In genomic region chr5:142922223-142922952, GRCh38 we compare ENCODE assay signal across 8 cellular contexts.
DNase-seq lines count a peak whose midpoint lies in the region; ATAC-seq and TF ChIP-seq lines count a peak whose summit lies in the region.

No MANE protein-coding gene starts in this region.

- no peak overlapping the region for H2BK120ac ChIP-seq in neuronal stem cell (ENCODE audit: low read depth, low read length)

- H3K9me3 ChIP-seq in mucosa of descending colon (no peaks in the 10 kb centered on the region), neuronal stem cell (replicated peaks in 1 of 2; ENCODE audit: control insufficient read depth in 2 of 2, insufficient read depth in 1 of 2, low read depth in 1 of 2, low read length in 2 of 2) (no peaks in the 10 kb centered on the region)

- H3K36me3 ChIP-seq in ACC112 (ENCODE audit: insufficient read depth, low read length) (no peaks in the 10 kb centered on the region), mucosa of descending colon (ENCODE audit: low read depth) (no peaks in the 10 kb centered on the region), neuronal stem cell (replicated peaks in 1 of 2; ENCODE audit: control insufficient read depth in 2 of 2, insufficient read depth in 2 of 2, low read length in 2 of 2) (no peaks in the 10 kb centered on the region)

- no peak overlapping the region for H3K4me2 ChIP-seq in neuronal stem cell (ENCODE audit: insufficient read depth, low read length, poor library complexity, severe bottlenecking)

- H3K79me1 ChIP-seq in neuronal stem cell (ENCODE audit: low read depth, low read length) = no peaks in the 10 kb centered on the region

- no peak overlapping the region for H3K18ac ChIP-seq in neuronal stem cell (ENCODE audit: low read length)

- no peak overlapping the region for H2BK15ac ChIP-seq in neuronal stem cell (ENCODE audit: low read length)

- no peak overlapping the region for H2BK12ac ChIP-seq in neuronal stem cell (ENCODE audit: low read length)

- no peak overlapping the region for H2AK5ac ChIP-seq in neuronal stem cell (ENCODE audit: low read depth, low read length)

- H3K79me2 ChIP-seq in ACC112 (ENCODE audit: control insufficient read depth, insufficient read depth, low read length, unreplicated experiment) = no peaks in the 10 kb centered on the region

- no CpG with 5 or more reads among the region's 1 CpG for WGBS in neuronal stem cell (ENCODE audit: extremely low coverage in 2 of 2, insufficient read length in 2 of 2, insufficient replicate concordance in 1 of 2), 2 donors

- H3K14ac ChIP-seq in neuronal stem cell (ENCODE audit: low read length) = no peak overlapping the region

- no peaks in the 10 kb centered on the region for H3K27me3 ChIP-seq in ACC112 (ENCODE audit: insufficient read depth, low read length)
- H3K27me3 ChIP-seq in neuronal stem cell (ENCODE audit: control insufficient read depth in 3 of 3, insufficient read depth in 3 of 3, low read depth in 1 of 3, low read length in 3 of 3) = no peaks in the 10 kb centered on the region

- intact Hi-C loops in mucosa of descending colon (cut with DNase I, micrococcal nuclease) = loop anchor here (10.0 kb wide), 2 partner anchors 482 to 902 kb away; partner anchors contain the start of gene NR3C1 (in 1 of the 2)

- no peak overlapping the region for H3K9ac ChIP-seq in neuronal stem cell (ENCODE audit: low read depth, low read length, poor library complexity)

- DNase-seq in NCI-H69 (lab: John Stamatoyannopoulos, UW) (peak; percentile 81), dedifferentiated amniotic fluid mesenchymal stem cell (ENCODE audit: extremely low spot score) (peak; percentile 68), mucosa of descending colon (no peak), neuronal stem cell (ENCODE audit: low spot score) (no peak)

- H4K91ac ChIP-seq in neuronal stem cell (ENCODE audit: low read depth, low read length, poor library complexity) = no peak overlapping the region

- H4K8ac ChIP-seq in neuronal stem cell (ENCODE audit: low read depth, low read length) = no peak overlapping the region

- H2AFZ ChIP-seq in ACC112 (ENCODE audit: low read length, unreplicated experiment) = no peak overlapping the region
- no peak overlapping the region for H2AFZ ChIP-seq in neuronal stem cell (ENCODE audit: low read length)

- no peak overlapping the region for H3K4ac ChIP-seq in neuronal stem cell (ENCODE audit: low read length)

- H2BK5ac ChIP-seq in neuronal stem cell (ENCODE audit: low read length) = no peak overlapping the region

- H3K27ac ChIP-seq in ACC112 (ENCODE audit: low read depth, low read length) = peak overlapping the region; percentile 2; the same call in 1 of the 2 replicates
- H3K27ac ChIP-seq in neuronal stem cell (replicated peaks; ENCODE audit: low read length) = no peak overlapping the region

- no peak overlapping the region for H3K23ac ChIP-seq in neuronal stem cell (ENCODE audit: low read depth, low read length, poor library complexity)

- ATAC-seq in HG03097 (IDR thresholded peaks at IDR 0.05; ENCODE audit: low FRiP score, unreplicated experiment) (peak; percentile 58), mucosa of descending colon (peak; percentile 39), HG03520 (IDR thresholded peaks at IDR 0.05; ENCODE audit: unreplicated experiment) (no peak)

- TF ChIP-seq CTCF in GM12873 (IDR thresholded peaks at IDR 0.05; ENCODE audit: insufficient read depth, low read depth, low read length, missing control alignments) = peak; percentile 48
- no peak for TF ChIP-seq CTCF in mucosa of descending colon (IDR thresholded peaks at IDR 0.05)

- H3K4me1 ChIP-seq in ACC112 (ENCODE audit: control insufficient read depth, insufficient read depth, low read length, unreplicated experiment) = peaks cover 19% of the 10 kb centered on the region
- no peaks in the 10 kb centered on the region for H3K4me1 ChIP-seq in mucosa of descending colon (ENCODE audit: low read depth)
- no peaks in the 10 kb centered on the region for H3K4me1 ChIP-seq in neuronal stem cell (ENCODE audit: control insufficient read depth in 2 of 2, insufficient read depth in 1 of 2, low read depth in 1 of 2, low read length in 2 of 2)

- H3K4me3 ChIP-seq in ACC112 (ENCODE audit: low read depth, low read length) = no peak overlapping the region
- H3K4me3 ChIP-seq in mucosa of descending colon = no peak overlapping the region
- no peak overlapping the region for H3K4me3 ChIP-seq in neuronal stem cell (ENCODE audit: low read length in 2 of 2)

Comparison
In these comparisons a context has a peak if more than half of its experiments do, and no peak if none do; other contexts are left out.
1. DNase-seq: peak in NCI-H69 (single experiment) and dedifferentiated amniotic fluid mesenchymal stem cell (single experiment); none in mucosa of descending colon (0 of 3) and neuronal stem cell (single experiment).